ENCODE assay signal across 15 cellular contexts in the genomic region with DNA sequence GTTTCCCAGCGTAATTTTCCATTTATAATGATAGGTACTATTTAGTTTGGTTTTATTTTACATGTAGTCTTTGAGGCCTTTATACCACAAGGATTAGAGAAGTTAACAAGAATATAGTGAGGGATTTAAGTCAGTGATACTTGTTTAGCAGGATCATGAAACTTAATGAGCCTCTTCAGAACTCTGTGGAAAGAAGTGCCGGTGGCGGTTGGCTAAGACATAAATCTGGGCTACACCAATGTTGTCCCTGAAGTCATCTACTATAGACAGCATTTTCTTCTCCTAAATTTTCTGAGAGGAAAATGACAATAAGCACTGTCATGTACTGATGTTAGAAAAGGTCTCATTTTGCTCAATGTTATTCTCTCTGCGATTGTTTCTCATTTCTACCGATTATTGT.
DNase-seq lines count a peak whose midpoint lies in the region; ATAC-seq and TF ChIP-seq lines count a peak whose summit lies in the region.
"Had no signal": no experiment of that assay in that cellular context is flagged by ENCODE, and none has a peak within 500 bp of the region (broad histone marks: within the 10 kb centered on the region; RNA-seq: fewer than 3 reads in every experiment).

No MANE protein-coding gene starts in this region.

- POLR2A ChIA-PET in WTC11 (lab: Charles Lee), result no interaction called here

- peaks cover 17% of the 10 kb centered on the region for H3K4me1 ChIP-seq in HAP-1
- H3K4me1 ChIP-seq: BLaER1 treated with 17β-estradiol and CSF1 and Interleukin-3, amounts not matched to agents 10 nM and 100 nM had no signal

- no peaks in the 10 kb centered on the region for H3K27me3 ChIP-seq in HAP-1 (ENCODE audit: low read depth)
- H3K27me3 ChIP-seq: BLaER1 treated with 17β-estradiol and CSF1 and Interleukin-3, amounts not matched to agents 10 nM and 100 nM had no signal

- in situ Hi-C loops in HAP-1 (cut with MboI; ENCODE audit: low sequenced_read_pairs), result no loop called here

- no peaks in the 10 kb centered on the region for H3K27me3 Mint-ChIP-seq in WTC11 (ENCODE audit: low read depth)
- no peaks in the 10 kb centered on the region for H3K27me3 Mint-ChIP-seq in nephron (ENCODE audit: low read depth)
- H3K27me3 Mint-ChIP-seq: B cell had no signal

- no peaks in the 10 kb centered on the region; the same call in 1 of the 2 replicates for H3K9me3 Mint-ChIP-seq in WTC11
- H3K9me3 Mint-ChIP-seq in nephron, result no peaks in the 10 kb centered on the region

- H3K4me1 Mint-ChIP-seq in WTC11, result peaks cover 22% of the 10 kb centered on the region
- H3K4me1 Mint-ChIP-seq in nephron, result peaks cover 30% of the 10 kb centered on the region
- H3K4me1 Mint-ChIP-seq: B cell had no signal

- H3K27ac Mint-ChIP-seq in WTC11, result peak overlapping the region; percentile 20; the same call in 1 of the 2 replicates
- peak overlapping the region; percentile 2 to 77 (median 7) for H3K27ac Mint-ChIP-seq in nephron
- H3K27ac Mint-ChIP-seq: B cell; CD8-positive, alpha-beta T cell had no signal

- H3K36me3 Mint-ChIP-seq in WTC11 (no peaks in the 10 kb centered on the region), nephron (ENCODE audit: low read depth) (no peaks in the 10 kb centered on the region)
- H3K36me3 Mint-ChIP-seq: CD8-positive, alpha-beta T cell had no signal

- no peak overlapping the region for H3K4me3 Mint-ChIP-seq in WTC11
- H3K4me3 Mint-ChIP-seq in nephron, result no peak overlapping the region
- H3K4me3 Mint-ChIP-seq: B cell; CD8-positive, alpha-beta T cell had no signal

- no peak overlapping the region for H3K4me3 ChIP-seq in HAP-1
- H3K4me3 ChIP-seq: BLaER1 treated with 17β-estradiol and CSF1 and Interleukin-3, amounts not matched to agents 10 nM and 100 nM; GM12878; K562 had no signal

- no peak for TF ChIP-seq CTCF in WTC11 (IDR thresholded peaks at IDR 0.05)
- no peak for TF ChIP-seq CTCF in nephron (IDR thresholded peaks at IDR 0.05; ENCODE audit: unreplicated experiment in 3 of 3)

- CTCF ChIA-PET in WTC11 (lab: Charles Lee), result no interaction called here

- H3K9me3 ChIP-seq in HAP-1, result no peaks in the 10 kb centered on the region
- H3K9me3 ChIP-seq: BLaER1 treated with 17β-estradiol and CSF1 and Interleukin-3, amounts not matched to agents 10 nM and 100 nM had no signal

- DNase-seq in HAP-1 (ENCODE audit: low spot score in 2 of 2) (peak; percentile 59 to 80), WTC11 (ENCODE audit: low spot score) (no peak), RKO (ENCODE audit: low spot score) (no peak)
- DNase-seq: Calu3; CD8-positive, alpha-beta T cell; DMS79 treated with DMSO at 0.1 percent for 48 hours; IMR-90 had no signal

- no peaks in the 10 kb centered on the region for H3K36me3 ChIP-seq in HAP-1 (replicated peaks)
- H3K36me3 ChIP-seq: BLaER1 treated with 17β-estradiol and CSF1 and Interleukin-3, amounts not matched to agents 10 nM and 100 nM had no signal

- ATAC-seq in WTC11 (peak; percentile 28; the same call in 1 of the 2 replicates), HG03342 (IDR thresholded peaks at IDR 0.05; ENCODE audit: unreplicated experiment) (no peak), HG03097 (IDR thresholded peaks at IDR 0.05; ENCODE audit: low FRiP score, unreplicated experiment) (no peak)
- ATAC-seq: CD8-positive, alpha-beta T cell; GM12878; HCT116; K562 had no signal

TF ChIP-seq in WTC11, 78 proteins besides CTCF, POLR2A, EP300 and RAD21:
- TF ChIP-seq ZNF423 (CRISPR knock-in tag; IDR thresholded peaks at IDR 0.05), result no peak
- TF ChIP-seq, protein P1, sequence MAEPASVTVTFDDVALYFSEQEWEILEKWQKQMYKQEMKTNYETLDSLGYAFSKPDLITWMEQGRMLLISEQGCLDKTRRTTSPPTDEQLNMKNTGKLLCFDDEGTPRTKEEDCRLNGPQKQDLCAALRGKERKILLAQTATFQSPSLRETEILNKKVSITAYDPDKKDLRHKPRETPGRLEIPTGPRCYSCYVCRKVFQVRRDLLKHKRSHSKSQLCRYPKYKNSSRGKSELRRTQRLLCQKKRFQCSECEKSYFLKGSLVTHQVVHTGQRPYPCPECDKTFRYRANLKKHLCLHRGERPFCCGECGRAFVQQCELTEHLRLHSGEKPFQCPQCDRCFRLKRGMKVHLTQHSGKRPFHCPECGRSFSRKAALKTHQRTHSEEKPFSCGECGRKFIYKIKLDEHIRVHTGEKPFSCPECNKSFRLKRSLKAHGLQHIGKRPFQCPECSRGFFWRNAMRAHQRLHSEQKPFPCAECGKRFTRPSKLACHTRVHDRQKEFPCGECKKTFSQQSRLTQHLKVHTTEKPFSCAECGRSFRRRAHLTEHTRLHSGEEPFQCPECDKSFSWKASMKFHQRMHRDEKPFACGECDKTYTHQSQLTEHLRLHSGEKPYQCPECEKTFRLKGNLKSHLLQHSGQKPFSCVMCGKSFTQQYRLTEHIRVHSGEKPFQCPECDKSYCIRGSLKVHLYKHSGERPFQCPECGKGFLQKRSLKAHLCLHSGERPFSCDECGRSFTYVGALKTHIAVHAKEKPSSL (CRISPR knock-in tag; conservative IDR thresholded peaks at IDR 0.05), result no peak
- no peak for TF ChIP-seq ZNF263 (CRISPR knock-in tag; IDR thresholded peaks at IDR 0.05; ENCODE audit: low read depth)
- no peak for TF ChIP-seq SP1 (CRISPR knock-in tag; conservative IDR thresholded peaks at IDR 0.05)
- TF ChIP-seq TEAD1 (CRISPR knock-in tag; IDR thresholded peaks at IDR 0.05), result no peak
- TF ChIP-seq, protein P2, sequence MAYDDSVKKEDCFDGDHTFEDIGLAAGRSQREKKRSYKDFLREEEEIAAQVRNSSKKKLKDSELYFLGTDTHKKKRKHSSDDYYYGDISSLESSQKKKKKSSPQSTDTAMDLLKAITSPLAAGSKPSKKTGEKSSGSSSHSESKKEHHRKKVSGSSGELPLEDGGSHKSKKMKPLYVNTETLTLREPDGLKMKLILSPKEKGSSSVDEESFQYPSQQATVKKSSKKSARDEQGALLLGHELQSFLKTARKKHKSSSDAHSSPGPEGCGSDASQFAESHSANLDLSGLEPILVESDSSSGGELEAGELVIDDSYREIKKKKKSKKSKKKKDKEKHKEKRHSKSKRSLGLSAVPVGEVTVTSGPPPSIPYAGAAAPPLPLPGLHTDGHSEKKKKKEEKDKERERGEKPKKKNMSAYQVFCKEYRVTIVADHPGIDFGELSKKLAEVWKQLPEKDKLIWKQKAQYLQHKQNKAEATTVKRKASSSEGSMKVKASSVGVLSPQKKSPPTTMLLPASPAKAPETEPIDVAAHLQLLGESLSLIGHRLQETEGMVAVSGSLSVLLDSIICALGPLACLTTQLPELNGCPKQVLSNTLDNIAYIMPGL (CRISPR knock-in tag; IDR thresholded peaks at IDR 0.05), result no peak
- TF ChIP-seq, protein P3, sequence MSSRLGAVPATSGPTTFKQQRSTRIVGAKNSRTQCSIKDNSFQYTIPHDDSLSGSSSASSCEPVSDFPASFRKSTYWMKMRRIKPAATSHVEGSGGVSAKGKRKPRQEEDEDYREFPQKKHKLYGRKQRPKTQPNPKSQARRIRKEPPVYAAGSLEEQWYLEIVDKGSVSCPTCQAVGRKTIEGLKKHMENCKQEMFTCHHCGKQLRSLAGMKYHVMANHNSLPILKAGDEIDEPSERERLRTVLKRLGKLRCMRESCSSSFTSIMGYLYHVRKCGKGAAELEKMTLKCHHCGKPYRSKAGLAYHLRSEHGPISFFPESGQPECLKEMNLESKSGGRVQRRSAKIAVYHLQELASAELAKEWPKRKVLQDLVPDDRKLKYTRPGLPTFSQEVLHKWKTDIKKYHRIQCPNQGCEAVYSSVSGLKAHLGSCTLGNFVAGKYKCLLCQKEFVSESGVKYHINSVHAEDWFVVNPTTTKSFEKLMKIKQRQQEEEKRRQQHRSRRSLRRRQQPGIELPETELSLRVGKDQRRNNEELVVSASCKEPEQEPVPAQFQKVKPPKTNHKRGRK (CRISPR knock-in tag; IDR thresholded peaks at IDR 0.05; ENCODE audit: borderline replicate concordance), result no peak
- no peak for TF ChIP-seq IRF2 (CRISPR knock-in tag; IDR thresholded peaks at IDR 0.05; ENCODE audit: borderline replicate concordance, low read depth)
- no peak for TF ChIP-seq TEAD4 (CRISPR knock-in tag; IDR thresholded peaks at IDR 0.05)
- TF ChIP-seq ZNF232 (CRISPR knock-in tag; IDR thresholded peaks at IDR 0.05), result no peak
- TF ChIP-seq ZNF121 (CRISPR knock-in tag; IDR thresholded peaks at IDR 0.05), result no peak
- TF ChIP-seq GTF2I (CRISPR knock-in tag; conservative IDR thresholded peaks at IDR 0.05), result no peak
- no peak for TF ChIP-seq FOXP1 (CRISPR knock-in tag; IDR thresholded peaks at IDR 0.05; ENCODE audit: borderline replicate concordance)
- TF ChIP-seq, protein P4, sequence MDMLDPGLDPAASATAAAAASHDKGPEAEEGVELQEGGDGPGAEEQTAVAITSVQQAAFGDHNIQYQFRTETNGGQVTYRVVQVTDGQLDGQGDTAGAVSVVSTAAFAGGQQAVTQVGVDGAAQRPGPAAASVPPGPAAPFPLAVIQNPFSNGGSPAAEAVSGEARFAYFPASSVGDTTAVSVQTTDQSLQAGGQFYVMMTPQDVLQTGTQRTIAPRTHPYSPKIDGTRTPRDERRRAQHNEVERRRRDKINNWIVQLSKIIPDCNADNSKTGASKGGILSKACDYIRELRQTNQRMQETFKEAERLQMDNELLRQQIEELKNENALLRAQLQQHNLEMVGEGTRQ (CRISPR knock-in tag; IDR thresholded peaks at IDR 0.05), result no peak
- no peak for TF ChIP-seq FOXK1 (CRISPR knock-in tag; IDR thresholded peaks at IDR 0.05)
- TF ChIP-seq, protein P5, sequence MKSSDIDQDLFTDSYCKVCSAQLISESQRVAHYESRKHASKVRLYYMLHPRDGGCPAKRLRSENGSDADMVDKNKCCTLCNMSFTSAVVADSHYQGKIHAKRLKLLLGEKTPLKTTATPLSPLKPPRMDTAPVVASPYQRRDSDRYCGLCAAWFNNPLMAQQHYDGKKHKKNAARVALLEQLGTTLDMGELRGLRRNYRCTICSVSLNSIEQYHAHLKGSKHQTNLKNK (CRISPR knock-in tag; IDR thresholded peaks at IDR 0.05), result no peak

Comparison
In these comparisons a context has a peak if more than half of its experiments do, and no peak if none do; other contexts are left out.
1. DNase-seq: peak in HAP-1 (2 of 2); none in WTC11 (single experiment) and RKO (single experiment).